ENCODE assay signal across 21 cellular contexts in genomic region chr1:163538682-163539081, GRCh38.
A peak's percentile ranks its signal among the peaks of the same experiment; 100 is the strongest.
DNase-seq lines count a peak whose midpoint lies in the region; ATAC-seq and TF ChIP-seq lines count a peak whose summit lies in the region.
"Had no signal": no experiment of that assay in that cellular context is flagged by ENCODE, and none has a peak within 500 bp of the region (broad histone marks: within the 10 kb centered on the region; RNA-seq: fewer than 3 reads in every experiment).

No MANE protein-coding gene starts in this region.

- TF ChIP-seq EP300 in transverse colon (IDR thresholded peaks at IDR 0.05; ENCODE audit: low read depth) = no peak

- TF ChIP-seq POLR2A in transverse colon (IDR thresholded peaks at IDR 0.05) = no peak

- H3K36me3 ChIP-seq in GM23338 (ENCODE audit: insufficient read depth) = no peaks in the 10 kb centered on the region
- no peaks in the 10 kb centered on the region for H3K36me3 ChIP-seq in WERI-Rb-1
- no peaks in the 10 kb centered on the region for H3K36me3 ChIP-seq in transverse colon

- H2AFZ ChIP-seq in GM23338 = peak overlapping the region; percentile 77; the same call in 1 of the 2 replicates

- no peaks in the 10 kb centered on the region for H3F3A ChIP-seq in GM23338 (replicated peaks; ENCODE audit: low read depth)

- H3K27ac Mint-ChIP-seq in GM23338 (no peak overlapping the region), mesothelial cell of epicardium (peak overlapping the region; percentile 79)

- H3K9me3 Mint-ChIP-seq in GM23338 = no peaks in the 10 kb centered on the region
- no peaks in the 10 kb centered on the region for H3K9me3 Mint-ChIP-seq in mesothelial cell of epicardium

- no peak overlapping the region for H3K27ac ChIP-seq in GM23338 (ENCODE audit: low read depth)
- H3K27ac ChIP-seq in WERI-Rb-1 = peak overlapping the region; percentile 80
- peak overlapping the region in 3 of 4 donors; percentile 18 to 46 (median 19) for H3K27ac ChIP-seq in transverse colon
- H3K27ac ChIP-seq: C4-2B had no signal

- no peaks in the 10 kb centered on the region for H4K20me1 ChIP-seq in GM23338 (replicated peaks; ENCODE audit: insufficient read depth)

- H3K27me3 ChIP-seq in GM23338 (ENCODE audit: insufficient read depth) (no peaks in the 10 kb centered on the region), WERI-Rb-1 (ENCODE audit: insufficient read depth, low read depth, severe bottlenecking) (no peaks in the 10 kb centered on the region), transverse colon (no peaks in the 10 kb centered on the region)

- H3K4me3 Mint-ChIP-seq in GM23338 (no peak overlapping the region), mesothelial cell of epicardium (no peak overlapping the region)

- intact Hi-C loops in transverse colon (cut with DNase I; ENCODE audit: low total_unique reads) = no loop called here

- ATAC-seq in GM23338 (no peak), HG02798 (IDR thresholded peaks at IDR 0.05; ENCODE audit: poor library complexity, unreplicated experiment) (no peak)
- ATAC-seq: K562 had no signal

- H3K27me3 Mint-ChIP-seq in GM23338 (ENCODE audit: insufficient read depth, low read depth, poor library complexity) = peaks cover 4% of the 10 kb centered on the region
- no peaks in the 10 kb centered on the region for H3K27me3 Mint-ChIP-seq in mesothelial cell of epicardium (ENCODE audit: low read depth)

- H3K4me1 ChIP-seq in GM23338 (ENCODE audit: insufficient read depth) (peaks cover 35% of the 10 kb centered on the region), transverse colon (no peaks in the 10 kb centered on the region)

- 55 to 62% methylated on average over 4 of the region's 4 CpGs for WGBS in transverse colon (ENCODE audit: low coverage in 1 of 2), 2 donors

- no peaks in the 10 kb centered on the region for H3K79me2 ChIP-seq in GM23338 (replicated peaks; ENCODE audit: insufficient read depth)

- in situ Hi-C loops in transverse colon (cut with MboI; ENCODE audit: low pct_ligation_motif_present in 1 of 4, low pct_unique_long_range_greater_than_20kb in 1 of 4, low sequenced_read_pairs in 3 of 4) = loop anchor here (10.0 to 25.0 kb wide), 3 partner anchors 1249 to 1526 kb away; no protein-coding TSS in a partner anchor

- H3K36me3 Mint-ChIP-seq in GM23338 (ENCODE audit: low read depth) (no peaks in the 10 kb centered on the region), mesothelial cell of epicardium (no peaks in the 10 kb centered on the region)

- H3K9me2 ChIP-seq in GM23338 (ENCODE audit: insufficient read depth) = no peaks in the 10 kb centered on the region
- H3K9me2 ChIP-seq: SK-N-SH had no signal

- no peak overlapping the region for H3K4me3 ChIP-seq in GM23338
- no peak overlapping the region for H3K4me3 ChIP-seq in WERI-Rb-1 (ENCODE audit: low read depth, low read length)
- H3K4me3 ChIP-seq in transverse colon = no peak overlapping the region
- H3K4me3 ChIP-seq: K562 had no signal

- peaks cover 17% of the 10 kb centered on the region for H3K9me3 ChIP-seq in WERI-Rb-1 (ENCODE audit: severe bottlenecking)
- no peaks in the 10 kb centered on the region for H3K9me3 ChIP-seq in transverse colon
- H3K9me3 ChIP-seq: SK-N-SH had no signal

- peaks cover 30% of the 10 kb centered on the region for H3K4me1 Mint-ChIP-seq in GM23338
- peaks cover 40% of the 10 kb centered on the region for H3K4me1 Mint-ChIP-seq in mesothelial cell of epicardium

- no peak for TF ChIP-seq CTCF in GM23338 (conservative IDR thresholded peaks at IDR 0.05; ENCODE audit: low read depth in 2 of 2)
- TF ChIP-seq CTCF in WERI-Rb-1 (IDR thresholded peaks at IDR 0.05; ENCODE audit: low read depth, low read length) = no peak
- no peak for TF ChIP-seq CTCF in mesothelial cell of epicardium (IDR thresholded peaks at IDR 0.05; ENCODE audit: unreplicated experiment)
- TF ChIP-seq CTCF in transverse colon (IDR thresholded peaks at IDR 0.05) = no peak

- DNase-seq in GM23338 (ENCODE audit: low spot score) = no peak
- peak; percentile 48 for DNase-seq in WERI-Rb-1
- no peak for DNase-seq in mesothelial cell of epicardium (ENCODE audit: low spot score in 2 of 2, unreplicated experiment in 2 of 2)
- DNase-seq in transverse colon = no peak
- DNase-seq in stimulated activated CD4-positive, alpha-beta T cell treated with anti-CD3 and anti-CD28 coated beads, Interleukin-2, amount 100 ng/mL, for 48 hours = no peak
- no peak for DNase-seq in anterior cingulate cortex (lab: John Stamatoyannopoulos, UW)
- DNase-seq: ACHN; DMS79 treated with DMSO at 0.1 percent for 48 hours; HCEC 1CT; NCI-H146; NCI-H2029 treated with DMSO at 0.1 percent for 48 hours; NCI-H2171; NCI-H446 treated with DMSO at 0.1 percent for 48 hours; NCI-H69; NK-92 treated with Interleukin-12 subunit alpha and Interleukin-12 subunit beta, amount 100 ng/mL, for 24 hours; OCI-M1; SHP77; SK-N-SH had no signal

- H3K4me2 ChIP-seq in GM23338 = no peak overlapping the region
- H3K4me2 ChIP-seq: SK-N-SH had no signal

TF ChIP-seq in GM23338, 12 proteins besides CTCF, POLR2A, EP300 and RAD21 (continues in another document):
- no peak for TF ChIP-seq EZH2 (IDR thresholded peaks at IDR 0.05; ENCODE audit: low read depth, unreplicated experiment)
- no peak for TF ChIP-seq ZNF114 (CRISPR knock-in tag; IDR thresholded peaks at IDR 0.05)
- no peak for TF ChIP-seq JUNB (IDR thresholded peaks at IDR 0.05; ENCODE audit: unreplicated experiment)
- no peak for TF ChIP-seq ETS1 (IDR thresholded peaks at IDR 0.05)
- no peak for TF ChIP-seq NANOG (IDR thresholded peaks at IDR 0.05; ENCODE audit: borderline replicate concordance)
- TF ChIP-seq, protein P1, sequence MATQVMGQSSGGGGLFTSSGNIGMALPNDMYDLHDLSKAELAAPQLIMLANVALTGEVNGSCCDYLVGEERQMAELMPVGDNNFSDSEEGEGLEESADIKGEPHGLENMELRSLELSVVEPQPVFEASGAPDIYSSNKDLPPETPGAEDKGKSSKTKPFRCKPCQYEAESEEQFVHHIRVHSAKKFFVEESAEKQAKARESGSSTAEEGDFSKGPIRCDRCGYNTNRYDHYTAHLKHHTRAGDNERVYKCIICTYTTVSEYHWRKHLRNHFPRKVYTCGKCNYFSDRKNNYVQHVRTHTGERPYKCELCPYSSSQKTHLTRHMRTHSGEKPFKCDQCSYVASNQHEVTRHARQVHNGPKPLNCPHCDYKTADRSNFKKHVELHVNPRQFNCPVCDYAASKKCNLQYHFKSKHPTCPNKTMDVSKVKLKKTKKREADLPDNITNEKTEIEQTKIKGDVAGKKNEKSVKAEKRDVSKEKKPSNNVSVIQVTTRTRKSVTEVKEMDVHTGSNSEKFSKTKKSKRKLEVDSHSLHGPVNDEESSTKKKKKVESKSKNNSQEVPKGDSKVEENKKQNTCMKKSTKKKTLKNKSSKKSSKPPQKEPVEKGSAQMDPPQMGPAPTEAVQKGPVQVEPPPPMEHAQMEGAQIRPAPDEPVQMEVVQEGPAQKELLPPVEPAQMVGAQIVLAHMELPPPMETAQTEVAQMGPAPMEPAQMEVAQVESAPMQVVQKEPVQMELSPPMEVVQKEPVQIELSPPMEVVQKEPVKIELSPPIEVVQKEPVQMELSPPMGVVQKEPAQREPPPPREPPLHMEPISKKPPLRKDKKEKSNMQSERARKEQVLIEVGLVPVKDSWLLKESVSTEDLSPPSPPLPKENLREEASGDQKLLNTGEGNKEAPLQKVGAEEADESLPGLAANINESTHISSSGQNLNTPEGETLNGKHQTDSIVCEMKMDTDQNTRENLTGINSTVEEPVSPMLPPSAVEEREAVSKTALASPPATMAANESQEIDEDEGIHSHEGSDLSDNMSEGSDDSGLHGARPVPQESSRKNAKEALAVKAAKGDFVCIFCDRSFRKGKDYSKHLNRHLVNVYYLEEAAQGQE (IDR thresholded peaks at IDR 0.05; ENCODE audit: unreplicated experiment) = no peak
- no peak for TF ChIP-seq STAT1 (IDR thresholded peaks at IDR 0.05; ENCODE audit: unreplicated experiment)
